In genomic region chr19:27805848-27806247, GRCh38 we compare ENCODE assay signal across 25 cellular contexts.
"Had no signal": no experiment of that assay in that cellular context is flagged by ENCODE, and none has a peak within 500 bp of the region (broad histone marks: within the 10 kb centered on the region; RNA-seq: fewer than 3 reads in every experiment).

No MANE protein-coding gene starts in this region.

- DNase-seq: cortex of kidney; effector memory CD8-positive, alpha-beta T cell; foreskin fibroblast; gastrocnemius medialis; head of caudate nucleus; kidney; mesenchymal stem cell; naive B cell; psoas muscle; right cardiac atrium; stimulated activated CD4-positive, alpha-beta T cell treated with anti-CD3 and anti-CD28 coated beads, Interleukin-15, amount 100 ng/mL, for 24 hours; stimulated activated CD4-positive, alpha-beta T cell treated with anti-CD3 and anti-CD28 coated beads, Interleukin-2, amount 100 ng/mL, for 48 hours; stimulated activated naive B cell treated with anti-CD40 and anti-IgM and Interleukin-4, amounts not matched to agents 10 μg/mL and 1 μg/mL and 100 μg/mL, for 72 hours; transverse colon; upper lobe of right lung had no signal

- FAIRE-seq: kidney had no signal

- H3K4me1 Mint-ChIP-seq: mesothelial cell of epicardium; neural crest cell; stimulated activated naive B cell treated with anti-CD40 and anti-IgM and Interleukin-4, amounts not matched to agents 10 μg/mL and 1 μg/mL and 100 μg/mL, for 72 hours had no signal

- H3K4me3 Mint-ChIP-seq: effector memory CD8-positive, alpha-beta T cell; mesothelial cell of epicardium; natural killer cell treated with Interleukin-12 subunit alpha and Interleukin-12 subunit beta and Interleukin-15 and Interleukin-18, amount 100 ng/mL, for 72 hours; neural crest cell; stimulated activated naive B cell treated with anti-CD40 and anti-IgM and Interleukin-4, amounts not matched to agents 10 μg/mL and 1 μg/mL and 100 μg/mL, for 72 hours; stimulated activated naive CD8-positive, alpha-beta T cell treated with anti-CD3 and anti-CD28 coated beads, Interleukin-15, Interleukin-2, amounts not matched to agents 100 ng/mL and 50 ng/mL, for 24 hours had no signal

- ATAC-seq: effector memory CD8-positive, alpha-beta T cell; gastrocnemius medialis; left lobe of liver; mucosa of descending colon; natural killer cell treated with Interleukin-12 subunit alpha and Interleukin-12 subunit beta and Interleukin-15 and Interleukin-18, amount 100 ng/mL, for 72 hours; psoas muscle; right cardiac atrium; stimulated activated naive B cell treated with anti-CD40 and anti-IgM and Interleukin-4, amounts not matched to agents 10 μg/mL and 1 μg/mL and 100 μg/mL, for 72 hours; upper lobe of right lung had no signal

- H3K9me3 ChIP-seq: mucosa of descending colon, psoas muscle, transverse colon, upper lobe of right lung, vagina had no signal

- H3K27me3 ChIP-seq: gastrocnemius medialis, transverse colon, upper lobe of right lung, vagina had no signal

- H3K36me3 ChIP-seq: gastrocnemius medialis, transverse colon, upper lobe of right lung, vagina had no signal

- H3K27ac Mint-ChIP-seq: effector memory CD8-positive, alpha-beta T cell; mesothelial cell of epicardium; naive B cell; natural killer cell treated with Interleukin-12 subunit alpha and Interleukin-12 subunit beta and Interleukin-15 and Interleukin-18, amount 100 ng/mL, for 72 hours; stimulated activated naive B cell treated with anti-CD40 and anti-IgM and Interleukin-4, amounts not matched to agents 10 μg/mL and 1 μg/mL and 100 μg/mL, for 72 hours; stimulated activated naive CD8-positive, alpha-beta T cell treated with anti-CD3 and anti-CD28 coated beads, Interleukin-15, Interleukin-2, amounts not matched to agents 100 ng/mL and 50 ng/mL, for 24 hours had no signal

- H3K9me3 Mint-ChIP-seq: effector memory CD8-positive, alpha-beta T cell; natural killer cell treated with Interleukin-12 subunit alpha and Interleukin-12 subunit beta and Interleukin-15 and Interleukin-18, amount 100 ng/mL, for 72 hours had no signal

- H3K4me3 ChIP-seq: gastrocnemius medialis, lung, mucosa of descending colon, psoas muscle, skin epidermis, transverse colon, upper lobe of right lung, vagina had no signal

- H3K4me1 ChIP-seq: gastrocnemius medialis, psoas muscle, transverse colon, upper lobe of right lung, vagina had no signal

- H3K27ac ChIP-seq: epithelial cell of prostate, gastrocnemius medialis, psoas muscle, skin epidermis, transverse colon, upper lobe of right lung, vagina had no signal

- H3K27me3 Mint-ChIP-seq: effector memory CD8-positive, alpha-beta T cell; naive B cell; natural killer cell treated with Interleukin-12 subunit alpha and Interleukin-12 subunit beta and Interleukin-15 and Interleukin-18, amount 100 ng/mL, for 72 hours; stimulated activated naive B cell treated with anti-CD40 and anti-IgM and Interleukin-4, amounts not matched to agents 10 μg/mL and 1 μg/mL and 100 μg/mL, for 72 hours; stimulated activated naive CD8-positive, alpha-beta T cell treated with anti-CD3 and anti-CD28 coated beads, Interleukin-15, Interleukin-2, amounts not matched to agents 100 ng/mL and 50 ng/mL, for 24 hours had no signal
